ENCODE assay signal across 12 cellular contexts in genomic region chr2:153873062-153874048, GRCh38. TPM values are rescaled to one million over a fixed set of nuclear protein-coding genes. Genes with fewer than 3 reads are reported as not detected.
DNase-seq lines count a peak whose midpoint lies in the region; ATAC-seq lines count a peak whose summit lies in the region.
"Had no signal": no experiment of that assay in that cellular context is flagged by ENCODE, and none has a peak within 500 bp of the region (broad histone marks: within the 10 kb centered on the region; RNA-seq: fewer than 3 reads in every experiment).

No MANE protein-coding gene starts in this region.

- H3K36me3 Mint-ChIP-seq in T-helper 17 cell (ENCODE audit: low read depth) = peaks cover 4% of the 10 kb centered on the region

- no peak overlapping the region for H3K27ac Mint-ChIP-seq in T-helper 17 cell

- H3K9me3 ChIP-seq in T-helper 17 cell (ENCODE audit: control insufficient read depth, low read length, poor library complexity, severe bottlenecking) = no peaks in the 10 kb centered on the region

- H3K27me3 Mint-ChIP-seq in T-helper 17 cell = peaks cover 7% of the 10 kb centered on the region

- ATAC-seq in T-helper 17 cell = no peak
- ATAC-seq in GM18907 (IDR thresholded peaks at IDR 0.05; ENCODE audit: unreplicated experiment) = no peak

- H3K27ac ChIP-seq in substantia nigra (ENCODE audit: low read depth, low read length, poor library complexity, severe bottlenecking) = peak overlapping the region; percentile 19
- H3K27ac ChIP-seq: GM23248 had no signal

- H3K4me1 Mint-ChIP-seq in T-helper 17 cell = no peaks in the 10 kb centered on the region

- DNase-seq in NCI-H82 (lab: John Stamatoyannopoulos, UW) (peak; percentile 62), NCI-H82 treated with DMSO at 0.1 percent for 48 hours (lab: John Stamatoyannopoulos, UW; ENCODE audit: unreplicated experiment) (no peak), T-helper 17 cell (no peak), iPS-NIHi11 (ENCODE audit: low spot score) (peak; percentile 15), substantia nigra (lab: John Stamatoyannopoulos, UW) (peak in 16 of 49 donors; percentile 2 to 50 (median 13)), HT-29 (ENCODE audit: low spot score) (no peak), NCI-H146 (lab: John Stamatoyannopoulos, UW) (no peak)
- DNase-seq: activated CD8-positive, alpha-beta memory T cell treated with anti-CD3 and anti-CD28 coated beads for 24 hours; central memory CD4-positive, alpha-beta T cell had no signal

- peak overlapping the region; percentile 33 for H3K4me3 Mint-ChIP-seq in T-helper 17 cell

RNA-seq across cellular contexts. Expression of gene GALNT13, which starts 1.6 kb away (rescaled TPM):
- not detected for total RNA-seq in T-helper 17 cell
- total RNA-seq in HT-29 (2014; rRNA removed; shearing (Covaris generic)) = not detected in 2 replicates
- total RNA-seq: SK-MEL-5 had no signal

Comparison
In these comparisons a context has a peak if more than half of its experiments do, and no peak if none do; other contexts are left out.
1. DNase-seq: peak in NCI-H82 (single experiment) and iPS-NIHi11 (single experiment); none in NCI-H82 treated with DMSO at 0.1 percent for 48 hours (single experiment), T-helper 17 cell (0 of 3), HT-29 (single experiment) and NCI-H146 (single experiment).